1 cellular context compared by ENCODE assay signal in the genomic region with DNA sequence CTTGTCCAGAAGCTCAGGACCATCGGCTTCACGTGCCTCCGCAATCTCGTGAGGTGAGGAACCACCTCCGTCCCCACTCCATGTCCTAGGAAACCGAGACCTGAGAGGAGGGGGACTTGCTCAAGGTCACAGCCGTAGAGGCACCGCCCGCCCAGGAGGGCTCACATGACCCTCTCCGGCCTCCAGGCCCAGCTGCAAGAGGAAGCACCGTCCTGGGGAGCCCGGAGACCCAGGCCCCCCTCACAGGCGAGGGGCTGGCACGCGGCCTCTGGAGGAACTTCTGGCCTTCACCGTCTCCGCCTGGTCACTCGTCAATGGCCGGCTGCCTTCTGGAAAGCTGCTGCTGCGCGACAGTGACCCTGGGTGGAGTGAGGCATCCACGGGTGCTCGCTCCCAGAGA.
TF ChIP-seq lines count a peak whose summit lies in the region.

No MANE protein-coding gene starts in this region.

TF ChIP-seq in WTC11, 78 proteins besides CTCF, POLR2A, EP300 and RAD21 (continued from another document):
- TF ChIP-seq, protein P1, sequence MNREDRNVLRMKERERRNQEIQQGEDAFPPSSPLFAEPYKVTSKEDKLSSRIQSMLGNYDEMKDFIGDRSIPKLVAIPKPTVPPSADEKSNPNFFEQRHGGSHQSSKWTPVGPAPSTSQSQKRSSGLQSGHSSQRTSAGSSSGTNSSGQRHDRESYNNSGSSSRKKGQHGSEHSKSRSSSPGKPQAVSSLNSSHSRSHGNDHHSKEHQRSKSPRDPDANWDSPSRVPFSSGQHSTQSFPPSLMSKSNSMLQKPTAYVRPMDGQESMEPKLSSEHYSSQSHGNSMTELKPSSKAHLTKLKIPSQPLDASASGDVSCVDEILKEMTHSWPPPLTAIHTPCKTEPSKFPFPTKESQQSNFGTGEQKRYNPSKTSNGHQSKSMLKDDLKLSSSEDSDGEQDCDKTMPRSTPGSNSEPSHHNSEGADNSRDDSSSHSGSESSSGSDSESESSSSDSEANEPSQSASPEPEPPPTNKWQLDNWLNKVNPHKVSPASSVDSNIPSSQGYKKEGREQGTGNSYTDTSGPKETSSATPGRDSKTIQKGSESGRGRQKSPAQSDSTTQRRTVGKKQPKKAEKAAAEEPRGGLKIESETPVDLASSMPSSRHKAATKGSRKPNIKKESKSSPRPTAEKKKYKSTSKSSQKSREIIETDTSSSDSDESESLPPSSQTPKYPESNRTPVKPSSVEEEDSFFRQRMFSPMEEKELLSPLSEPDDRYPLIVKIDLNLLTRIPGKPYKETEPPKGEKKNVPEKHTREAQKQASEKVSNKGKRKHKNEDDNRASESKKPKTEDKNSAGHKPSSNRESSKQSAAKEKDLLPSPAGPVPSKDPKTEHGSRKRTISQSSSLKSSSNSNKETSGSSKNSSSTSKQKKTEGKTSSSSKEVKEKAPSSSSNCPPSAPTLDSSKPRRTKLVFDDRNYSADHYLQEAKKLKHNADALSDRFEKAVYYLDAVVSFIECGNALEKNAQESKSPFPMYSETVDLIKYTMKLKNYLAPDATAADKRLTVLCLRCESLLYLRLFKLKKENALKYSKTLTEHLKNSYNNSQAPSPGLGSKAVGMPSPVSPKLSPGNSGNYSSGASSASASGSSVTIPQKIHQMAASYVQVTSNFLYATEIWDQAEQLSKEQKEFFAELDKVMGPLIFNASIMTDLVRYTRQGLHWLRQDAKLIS (CRISPR knock-in tag; IDR thresholded peaks at IDR 0.05; ENCODE audit: borderline replicate concordance), result no peak
- TF ChIP-seq NR1H2 (CRISPR knock-in tag; IDR thresholded peaks at IDR 0.05) (no peak), TCF7 (CRISPR knock-in tag; IDR thresholded peaks at IDR 0.05; ENCODE audit: low read depth) (no peak), SMAD3 (CRISPR knock-in tag; IDR thresholded peaks at IDR 0.05; ENCODE audit: borderline replicate concordance) (no peak), CREB1 (CRISPR knock-in tag; IDR thresholded peaks at IDR 0.05) (no peak), HMGA2 (CRISPR knock-in tag; IDR thresholded peaks at IDR 0.05) (no peak), IRF2 (CRISPR knock-in tag; IDR thresholded peaks at IDR 0.05; ENCODE audit: borderline replicate concordance, low read depth) (no peak)
- TF ChIP-seq, protein P2, sequence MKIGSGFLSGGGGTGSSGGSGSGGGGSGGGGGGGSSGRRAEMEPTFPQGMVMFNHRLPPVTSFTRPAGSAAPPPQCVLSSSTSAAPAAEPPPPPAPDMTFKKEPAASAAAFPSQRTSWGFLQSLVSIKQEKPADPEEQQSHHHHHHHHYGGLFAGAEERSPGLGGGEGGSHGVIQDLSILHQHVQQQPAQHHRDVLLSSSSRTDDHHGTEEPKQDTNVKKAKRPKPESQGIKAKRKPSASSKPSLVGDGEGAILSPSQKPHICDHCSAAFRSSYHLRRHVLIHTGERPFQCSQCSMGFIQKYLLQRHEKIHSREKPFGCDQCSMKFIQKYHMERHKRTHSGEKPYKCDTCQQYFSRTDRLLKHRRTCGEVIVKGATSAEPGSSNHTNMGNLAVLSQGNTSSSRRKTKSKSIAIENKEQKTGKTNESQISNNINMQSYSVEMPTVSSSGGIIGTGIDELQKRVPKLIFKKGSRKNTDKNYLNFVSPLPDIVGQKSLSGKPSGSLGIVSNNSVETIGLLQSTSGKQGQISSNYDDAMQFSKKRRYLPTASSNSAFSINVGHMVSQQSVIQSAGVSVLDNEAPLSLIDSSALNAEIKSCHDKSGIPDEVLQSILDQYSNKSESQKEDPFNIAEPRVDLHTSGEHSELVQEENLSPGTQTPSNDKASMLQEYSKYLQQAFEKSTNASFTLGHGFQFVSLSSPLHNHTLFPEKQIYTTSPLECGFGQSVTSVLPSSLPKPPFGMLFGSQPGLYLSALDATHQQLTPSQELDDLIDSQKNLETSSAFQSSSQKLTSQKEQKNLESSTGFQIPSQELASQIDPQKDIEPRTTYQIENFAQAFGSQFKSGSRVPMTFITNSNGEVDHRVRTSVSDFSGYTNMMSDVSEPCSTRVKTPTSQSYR (CRISPR knock-in tag; IDR thresholded peaks at IDR 0.05), result no peak
- TF ChIP-seq, protein P3, sequence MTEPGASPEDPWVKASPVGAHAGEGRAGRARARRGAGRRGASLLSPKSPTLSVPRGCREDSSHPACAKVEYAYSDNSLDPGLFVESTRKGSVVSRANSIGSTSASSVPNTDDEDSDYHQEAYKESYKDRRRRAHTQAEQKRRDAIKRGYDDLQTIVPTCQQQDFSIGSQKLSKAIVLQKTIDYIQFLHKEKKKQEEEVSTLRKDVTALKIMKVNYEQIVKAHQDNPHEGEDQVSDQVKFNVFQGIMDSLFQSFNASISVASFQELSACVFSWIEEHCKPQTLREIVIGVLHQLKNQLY (CRISPR knock-in tag; IDR thresholded peaks at IDR 0.05), result no peak
- TF ChIP-seq, protein P4, sequence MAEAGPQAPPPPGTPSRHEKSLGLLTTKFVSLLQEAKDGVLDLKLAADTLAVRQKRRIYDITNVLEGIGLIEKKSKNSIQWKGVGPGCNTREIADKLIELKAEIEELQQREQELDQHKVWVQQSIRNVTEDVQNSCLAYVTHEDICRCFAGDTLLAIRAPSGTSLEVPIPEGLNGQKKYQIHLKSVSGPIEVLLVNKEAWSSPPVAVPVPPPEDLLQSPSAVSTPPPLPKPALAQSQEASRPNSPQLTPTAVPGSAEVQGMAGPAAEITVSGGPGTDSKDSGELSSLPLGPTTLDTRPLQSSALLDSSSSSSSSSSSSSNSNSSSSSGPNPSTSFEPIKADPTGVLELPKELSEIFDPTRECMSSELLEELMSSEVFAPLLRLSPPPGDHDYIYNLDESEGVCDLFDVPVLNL (CRISPR knock-in tag; IDR thresholded peaks at IDR 0.05; ENCODE audit: borderline replicate concordance, low read depth), result no peak
- TF ChIP-seq, protein P5, sequence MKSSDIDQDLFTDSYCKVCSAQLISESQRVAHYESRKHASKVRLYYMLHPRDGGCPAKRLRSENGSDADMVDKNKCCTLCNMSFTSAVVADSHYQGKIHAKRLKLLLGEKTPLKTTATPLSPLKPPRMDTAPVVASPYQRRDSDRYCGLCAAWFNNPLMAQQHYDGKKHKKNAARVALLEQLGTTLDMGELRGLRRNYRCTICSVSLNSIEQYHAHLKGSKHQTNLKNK (CRISPR knock-in tag; IDR thresholded peaks at IDR 0.05), result no peak
